In genomic region chr16:2155091-2156024, GRCh38 we compare ENCODE assay signal across 8 cellular contexts. TPM values are rescaled to one million over a fixed set of nuclear protein-coding genes. Genes with fewer than 3 reads are reported as not detected.
DNase-seq lines count a peak whose midpoint lies in the region; ATAC-seq, FAIRE-seq and TF ChIP-seq lines count a peak whose summit lies in the region.

Gene TRAF7, plus strand, starts transcription at chr16:2155782. Its CDS starts 8,139 bp downstream, at chr16:2163921.

- peak; percentile 79 for ATAC-seq in GM19438 (IDR thresholded peaks at IDR 0.05; ENCODE audit: low read depth, unreplicated experiment)
- ATAC-seq in HG03575 (IDR thresholded peaks at IDR 0.05; ENCODE audit: extremely low read depth, insufficient number of reproducible peaks, low FRiP score, unreplicated experiment): peak; percentile 70
- ATAC-seq in HepG2: peak; percentile 67

- no peaks in the 10 kb centered on the region for H3K9me3 ChIP-seq in HepG2 (ENCODE audit: low read length)

- DNase-seq in CD1c-positive myeloid dendritic cell (ENCODE audit: extremely low spot score): peak; percentile 100
- peak; percentile 99 for DNase-seq in NCI-H82 treated with DMSO at 0.1 percent for 48 hours (lab: John Stamatoyannopoulos, UW; ENCODE audit: unreplicated experiment)
- DNase-seq in activated CD4-positive, alpha-beta memory T cell treated with anti-CD3 and anti-CD28 coated beads for 36 hours: peak; percentile 98
- peak; percentile 100 for DNase-seq in dermis microvascular lymphatic vessel endothelial cell (ENCODE audit: low read depth in 2 of 2)
- DNase-seq in HepG2 (ENCODE audit: low spot score): peak; percentile 100
- DNase-seq in stimulated activated CD4-positive, alpha-beta T cell treated with anti-CD3 and anti-CD28 coated beads, Interleukin-4, amount 100 ng/mL, for 1 hour: peak; percentile 96

- H3K36me3 Mint-ChIP-seq in activated CD4-positive, alpha-beta memory T cell treated with anti-CD3 and anti-CD28 coated beads for 36 hours: peaks cover 43% of the 10 kb centered on the region

- H3K36me3 ChIP-seq in HepG2 (replicated peaks in 1 of 2; ENCODE audit: control insufficient read depth in 1 of 2, insufficient read depth in 2 of 2, low read length in 2 of 2): peaks cover 0 to 11% of the 10 kb centered on the region in 2 experiments; a peak in 4 of 5 replicates

- peak; percentile 99 for FAIRE-seq in HepG2 (lab: Jason Lieb, UNC)

- H3K9ac ChIP-seq in HepG2 (ENCODE audit: insufficient read depth, low read depth, low read length): peak within 1 kb of the TSS; percentile 99

- peak; percentile 100 for TF ChIP-seq POLR2A in HepG2 (IDR thresholded peaks at IDR 0.05; ENCODE audit: insufficient read depth in 1 of 2, low read depth in 2 of 2, low read length in 2 of 2)

- H3K27me3 ChIP-seq in HepG2 (ENCODE audit: control insufficient read depth in 1 of 2, insufficient read depth in 2 of 2, low read length in 2 of 2): no peaks in the 10 kb centered on the region; a peak in 1 of 5 replicates

- H3K4me1 ChIP-seq in HepG2 (ENCODE audit: insufficient read depth, low read length): peaks cover 74% of the 10 kb centered on the region

- peak within 1 kb of the TSS; percentile 85 for H3K27ac ChIP-seq in HepG2 (ENCODE audit: extremely low read length, insufficient read depth, low read length)

- BruUV-seq in HepG2 (replicated peaks; lab: Mats Ljungman, UMichigan): no TSS peak

- CTCF ChIA-PET in activated CD4-positive, alpha-beta memory T cell treated with anti-CD3 and anti-CD28 coated beads for 36 hours (lab: Charles Lee): interaction anchor here (0.7 to 1.9 kb wide), 13 partner anchors 8 to 450 kb away, joined by 3 to 11 read pairs (median 3); partner anchors contain the start of genes ECI1, NTHL1, NUBP2 and SPSB3
- CTCF ChIA-PET in HepG2 (lab: Yijun Ruan, JAX; ENCODE audit: low intra/inter-chr PET ratio, low total read pairs): no interaction called here

- no peaks in the 10 kb centered on the region for H3K27me3 Mint-ChIP-seq in activated CD4-positive, alpha-beta memory T cell treated with anti-CD3 and anti-CD28 coated beads for 36 hours

- H3K4me2 ChIP-seq in HepG2 (ENCODE audit: low read depth, low read length): peak within 1 kb of the TSS; percentile 97

- no peaks in the 10 kb centered on the region for H3K9me3 Mint-ChIP-seq in activated CD4-positive, alpha-beta memory T cell treated with anti-CD3 and anti-CD28 coated beads for 36 hours

- peak within 1 kb of the TSS; percentile 91 to 99 (median 98) for H3K4me3 ChIP-seq in HepG2 (replicated peaks in 1 of 3; ENCODE audit: insufficient read depth in 1 of 3, low read depth in 2 of 3, low read length in 3 of 3)

- in situ Hi-C loops in HepG2 (cut with HindIII; ENCODE audit: extremely low pct_ligation_motif_present, low pct_unique_long_range_greater_than_20kb): no loop called here

- no peak within 1 kb of the TSS for H2AFZ ChIP-seq in HepG2 (ENCODE audit: low read length)

- peak within 1 kb of the TSS; percentile 87 for H3K27ac Mint-ChIP-seq in activated CD4-positive, alpha-beta memory T cell treated with anti-CD3 and anti-CD28 coated beads for 36 hours

- TF ChIP-seq RAD21 in HepG2 (CRISPR knock-in tag; IDR thresholded peaks at IDR 0.05): peak; percentile 50

- peaks cover 63% of the 10 kb centered on the region for H3K79me2 ChIP-seq in HepG2 (ENCODE audit: insufficient read depth, low read length)

- H3K4me1 Mint-ChIP-seq in activated CD4-positive, alpha-beta memory T cell treated with anti-CD3 and anti-CD28 coated beads for 36 hours (ENCODE audit: low read depth): peaks cover 42% of the 10 kb centered on the region

- intact Hi-C loops in activated CD4-positive, alpha-beta memory T cell treated with anti-CD3 and anti-CD28 coated beads for 36 hours (cut with micrococcal nuclease): loop anchor here (1.0 to 5.0 kb wide), 4 partner anchors 59 to 112 kb away; partner anchors contain the start of genes E4F1, NTHL1, PGP and RNPS1
- intact Hi-C loops in HepG2 (cut with micrococcal nuclease; ENCODE audit: unreplicated experiment): loop anchor here (1.0 kb wide), 1 partner anchor 320 kb away; the partner anchor contains the start of gene TBC1D24

- 0% methylated on average over 8 of the region's 103 CpGs for WGBS in HepG2 (ENCODE audit: low lambda C conversion rate)

- H4K20me1 ChIP-seq in HepG2 (ENCODE audit: insufficient read depth, low read length): peaks cover 67% of the 10 kb centered on the region

- POLR2A ChIA-PET in activated CD4-positive, alpha-beta memory T cell treated with anti-CD3 and anti-CD28 coated beads for 36 hours (lab: Charles Lee): interaction anchor here (0.6 to 4.0 kb wide), 26 partner anchors 10 to 377 kb away, joined by 3 to 26 read pairs (median 5); partner anchors contain the start of genes E4F1, ECI1, NDUFB10 and NPW
- POLR2A ChIA-PET in HepG2 (lab: Yijun Ruan, JAX): interaction anchor here (0.6 to 6.6 kb wide), 68 partner anchors 7 to 865 kb away, joined by 3 to 79 read pairs (median 6); partner anchors contain the start of genes BRICD5, ECI1, FAHD1 and GFER

- peak within 1 kb of the TSS; percentile 93 for H3K4me3 Mint-ChIP-seq in activated CD4-positive, alpha-beta memory T cell treated with anti-CD3 and anti-CD28 coated beads for 36 hours

- peak; percentile 4 to 14; a peak in 1 of 4 replicates for TF ChIP-seq EP300 in HepG2 (IDR thresholded peaks at IDR 0.05; ENCODE audit: low read depth in 2 of 2, low read length in 2 of 2)
- peak; percentile 27; the same call in 1 of the 2 replicates for TF ChIP-seq EP300 in HepG2 (CRISPR knock-in tag; IDR thresholded peaks at IDR 0.05; ENCODE audit: borderline replicate concordance)

- TF ChIP-seq CTCF in HepG2 (CRISPR knock-in tag; IDR thresholded peaks at IDR 0.05): no peak

TF ChIP-seq in HepG2, 621 proteins besides CTCF, POLR2A, EP300 and RAD21 (continues in another document):
- no peak for TF ChIP-seq ZNF432 (CRISPR knock-in tag; IDR thresholded peaks at IDR 0.05; ENCODE audit: borderline replicate concordance)
- 0 out of 2 replicates have a peak, but pooled peaks have one; percentile 20 for TF ChIP-seq GFI1 (CRISPR knock-in tag; IDR thresholded peaks at IDR 0.05; ENCODE audit: borderline replicate concordance)
- TF ChIP-seq BCL6 (CRISPR knock-in tag; IDR thresholded peaks at IDR 0.05): peak; percentile 34; the same call in 1 of the 2 replicates
- no peak for TF ChIP-seq NFE2L1 (CRISPR knock-in tag; IDR thresholded peaks at IDR 0.05; ENCODE audit: borderline replicate concordance)
- peak; percentile 78; the same call in 1 of the 2 replicates for TF ChIP-seq HDAC1 (CRISPR knock-in tag; IDR thresholded peaks at IDR 0.05)
- TF ChIP-seq, protein P1, sequence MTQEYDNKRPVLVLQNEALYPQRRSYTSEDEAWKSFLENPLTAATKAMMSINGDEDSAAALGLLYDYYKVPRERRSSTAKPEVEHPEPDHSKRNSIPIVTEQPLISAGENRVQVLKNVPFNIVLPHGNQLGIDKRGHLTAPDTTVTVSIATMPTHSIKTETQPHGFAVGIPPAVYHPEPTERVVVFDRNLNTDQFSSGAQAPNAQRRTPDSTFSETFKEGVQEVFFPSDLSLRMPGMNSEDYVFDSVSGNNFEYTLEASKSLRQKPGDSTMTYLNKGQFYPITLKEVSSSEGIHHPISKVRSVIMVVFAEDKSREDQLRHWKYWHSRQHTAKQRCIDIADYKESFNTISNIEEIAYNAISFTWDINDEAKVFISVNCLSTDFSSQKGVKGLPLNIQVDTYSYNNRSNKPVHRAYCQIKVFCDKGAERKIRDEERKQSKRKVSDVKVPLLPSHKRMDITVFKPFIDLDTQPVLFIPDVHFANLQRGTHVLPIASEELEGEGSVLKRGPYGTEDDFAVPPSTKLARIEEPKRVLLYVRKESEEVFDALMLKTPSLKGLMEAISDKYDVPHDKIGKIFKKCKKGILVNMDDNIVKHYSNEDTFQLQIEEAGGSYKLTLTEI (CRISPR knock-in tag; conservative IDR thresholded peaks at IDR 0.05): no peak
- TF ChIP-seq, protein P2, sequence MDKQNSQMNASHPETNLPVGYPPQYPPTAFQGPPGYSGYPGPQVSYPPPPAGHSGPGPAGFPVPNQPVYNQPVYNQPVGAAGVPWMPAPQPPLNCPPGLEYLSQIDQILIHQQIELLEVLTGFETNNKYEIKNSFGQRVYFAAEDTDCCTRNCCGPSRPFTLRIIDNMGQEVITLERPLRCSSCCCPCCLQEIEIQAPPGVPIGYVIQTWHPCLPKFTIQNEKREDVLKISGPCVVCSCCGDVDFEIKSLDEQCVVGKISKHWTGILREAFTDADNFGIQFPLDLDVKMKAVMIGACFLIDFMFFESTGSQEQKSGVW (CRISPR knock-in tag; IDR thresholded peaks at IDR 0.05; ENCODE audit: borderline replicate concordance): no peak
- TF ChIP-seq SP2 (CRISPR knock-in tag; IDR thresholded peaks at IDR 0.05): peak; percentile 94
- TF ChIP-seq FOXP1 (IDR thresholded peaks at IDR 0.05): no peak
- TF ChIP-seq FOXP1 (CRISPR knock-in tag; IDR thresholded peaks at IDR 0.05): 0 out of 2 replicates have a peak, but pooled peaks have one; percentile 14
- no peak for TF ChIP-seq ZNF790 (CRISPR knock-in tag; IDR thresholded peaks at IDR 0.05; ENCODE audit: borderline replicate concordance)

RNA-seq across cellular contexts. Expression of gene TRAF7, which starts in this region (rescaled TPM):
- total RNA-seq in activated CD4-positive, alpha-beta memory T cell treated with anti-CD3 and anti-CD28 coated beads for 36 hours: 10 to 100 TPM; 77.1 to 80.3 TPM
- 64.6 and 88.1 TPM in 2 replicates for total RNA-seq in dermis microvascular lymphatic vessel endothelial cell
- 40.3 and 47.9 TPM in 2 replicates for total RNA-seq in HepG2 (2016; rRNA removed; fragmentation: Illumina TruSeq; extraction: Trizol)
- total RNA-seq in HepG2 (2016; cell fraction: cytosol; rRNA removed; fragmentation: Illumina TruSeq; extraction: Trizol; ENCODE audit: low read depth): 34.6 and 39.0 TPM in 2 replicates
- 37.7 and 45.9 TPM in 2 replicates for total RNA-seq in HepG2 (2016; cell fraction: insoluble cytoplasmic fraction; rRNA removed; fragmentation: Illumina TruSeq; extraction: Trizol)
- total RNA-seq in HepG2 (2016; cell fraction: membrane; rRNA removed; fragmentation: Illumina TruSeq; extraction: Trizol): 86.6 and 88.7 TPM in 2 replicates
- 27.8 and 32.2 TPM in 2 replicates for total RNA-seq in HepG2 (2016; cell fraction: nucleus; rRNA removed; fragmentation: Illumina TruSeq; extraction: Trizol)
- polyA plus RNA-seq in HepG2 (2011; rRNA removed): 65.6 and 67.9 TPM in 2 replicates
- 42.1 and 56.2 TPM in 2 replicates for polyA plus RNA-seq in HepG2 (2011; cell fraction: cytosol; rRNA removed)
- polyA plus RNA-seq in HepG2 (2011; cell fraction: nucleus; rRNA removed): 119 and 145 TPM in 2 replicates
- polyA plus RNA-seq in HepG2 (2012): 36.5 and 51.9 TPM in 2 replicates
- polyA plus RNA-seq in HepG2 (2016; cell fraction: cytosol; fragmentation: Illumina TruSeq; extraction: Trizol; ENCODE audit: low read depth): 64.8 and 68.7 TPM in 2 replicates
- 43.6 and 56.9 TPM in 2 replicates for polyA plus RNA-seq in HepG2 (2016; cell fraction: insoluble cytoplasmic fraction; fragmentation: Illumina TruSeq; extraction: Trizol; ENCODE audit: low read depth)
- polyA plus RNA-seq in HepG2 (2016; cell fraction: membrane; fragmentation: Illumina TruSeq; extraction: Trizol; ENCODE audit: low read depth): 91.9 and 99.7 TPM in 2 replicates
- 74.4 and 76.4 TPM in 2 replicates for polyA plus RNA-seq in HepG2 (2016; cell fraction: nucleus; fragmentation: Illumina TruSeq; extraction: Trizol; ENCODE audit: insufficient read depth, low read depth)
- polyA minus RNA-seq in HepG2 (2011; rRNA and poly(A)+ RNA removed; ENCODE audit: low replicate concordance): 81.3 and 108 TPM in 2 replicates
- polyA minus RNA-seq in HepG2 (2011; cell fraction: cytosol; rRNA and poly(A)+ RNA removed): 41.1 and 51.4 TPM in 2 replicates
- 18.5 and 21.0 TPM in 2 replicates for polyA minus RNA-seq in HepG2 (2011; cell fraction: nucleus; rRNA and poly(A)+ RNA removed)

Comparison
In these comparisons a context has a peak if more than half of its experiments do, and no peak if none do; other contexts are left out.
1. Peak in every context shown above with its lines: DNase-seq, ATAC-seq, H3K4me3 ChIP-seq and H3K27ac ChIP-seq.